ENCODE assay signal across 8 cellular contexts in the genomic region with DNA sequence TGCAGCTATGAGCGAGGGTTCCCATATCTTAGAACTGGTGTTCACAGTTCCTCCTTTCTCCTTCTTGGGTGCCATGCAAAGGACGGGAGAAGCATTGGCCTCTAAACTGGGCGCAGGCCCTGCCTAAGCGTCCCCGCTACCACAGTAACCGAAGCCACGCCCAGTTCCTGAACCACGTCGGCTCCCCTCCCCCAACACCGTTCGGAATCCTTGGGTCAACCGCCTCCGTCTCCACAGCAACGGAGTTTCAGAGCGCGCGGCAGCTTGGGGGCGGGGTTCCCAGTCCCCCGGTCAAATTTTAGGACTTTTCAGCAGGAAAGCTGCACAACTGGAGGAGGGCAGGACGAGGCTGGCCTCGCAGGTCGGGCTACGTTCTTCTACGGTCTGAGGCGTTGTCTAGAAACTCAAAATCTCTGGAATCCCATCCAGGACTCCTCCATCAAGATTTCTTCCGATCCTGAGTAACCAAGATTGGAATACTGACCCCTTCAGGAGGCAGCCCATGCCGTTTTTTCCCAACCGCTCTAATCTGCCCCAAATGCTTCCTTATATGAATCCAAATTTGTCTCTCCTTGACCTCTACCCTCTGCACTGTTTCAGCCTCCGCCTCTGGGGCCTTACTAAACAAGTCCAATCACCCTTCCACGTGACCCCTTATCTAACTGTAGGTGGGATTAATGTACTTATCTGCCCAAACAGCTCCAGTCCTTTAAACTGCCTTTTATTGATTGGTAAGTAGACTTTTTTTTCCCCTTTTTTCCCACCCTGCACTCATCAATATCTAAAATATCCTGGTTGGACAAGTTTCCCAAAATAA. TPM values are rescaled to one million over a fixed set of nuclear protein-coding genes. Genes with fewer than 3 reads are reported as not detected.
DNase-seq lines count a peak whose midpoint lies in the region; TF ChIP-seq lines count a peak whose summit lies in the region.

A gene (minus strand): TSS at position 146 of the 817 bp plus-strand sequence. CDS start 71 bp downstream, at position 75.

- no peak within 1 kb of the TSS for H3K27ac Mint-ChIP-seq in activated naive CD8-positive, alpha-beta T cell treated with anti-CD3 and anti-CD28 coated beads for 36 hours

- H3K27me3 ChIP-seq in right atrium auricular region (no peaks in the 10 kb centered on the region), prostate gland (replicated peaks; ENCODE audit: insufficient read depth) (no peaks in the 10 kb centered on the region)

- H3K36me3 ChIP-seq in right atrium auricular region (no peaks in the 10 kb centered on the region), prostate gland (no peaks in the 10 kb centered on the region)

- DNase-seq in Ammon's horn (ENCODE audit: low spot score) (peak; percentile 49), HK-2 (ENCODE audit: unreplicated experiment) (peak; percentile 90), right atrium auricular region (ENCODE audit: low spot score) (peak; percentile 64), prostate gland (ENCODE audit: low spot score) (peak; percentile 14), dedifferentiated amniotic fluid mesenchymal stem cell (ENCODE audit: extremely low spot score) (no peak), NAMALWA (ENCODE audit: low spot score) (no peak), NCI-H187 treated with DMSO at 0.1 percent for 48 hours (lab: John Stamatoyannopoulos, UW) (no peak)
- peak; percentile 20 for DNase-seq in activated naive CD8-positive, alpha-beta T cell treated with anti-CD3 and anti-CD28 coated beads for 36 hours

- H3K27ac ChIP-seq in right atrium auricular region, result no peak within 1 kb of the TSS
- no peak within 1 kb of the TSS for H3K27ac ChIP-seq in prostate gland

- H3K4me1 ChIP-seq in right atrium auricular region (peaks cover 0 to 10% of the 10 kb centered on the region in 2 donors), prostate gland (replicated peaks) (no peaks in the 10 kb centered on the region)

- intact Hi-C loops in prostate gland (cut with DNase I), result no loop called here

- H3K4me3 Mint-ChIP-seq in activated naive CD8-positive, alpha-beta T cell treated with anti-CD3 and anti-CD28 coated beads for 36 hours, result no peak within 1 kb of the TSS

- peaks cover 5% of the 10 kb centered on the region for H3K9me3 Mint-ChIP-seq in activated naive CD8-positive, alpha-beta T cell treated with anti-CD3 and anti-CD28 coated beads for 36 hours

- peaks cover 26% of the 10 kb centered on the region for H3K27me3 Mint-ChIP-seq in activated naive CD8-positive, alpha-beta T cell treated with anti-CD3 and anti-CD28 coated beads for 36 hours

- H3K9me3 ChIP-seq in right atrium auricular region, result no peaks in the 10 kb centered on the region
- H3K9me3 ChIP-seq in prostate gland, result no peaks in the 10 kb centered on the region

- TF ChIP-seq POLR2A in prostate gland (IDR thresholded peaks at IDR 0.05), result no peak

- TF ChIP-seq CTCF in right atrium auricular region (IDR thresholded peaks at IDR 0.05) (peak in 1 of 2 donors; percentile 18), prostate gland (IDR thresholded peaks at IDR 0.05) (no peak)

- peaks cover 4% of the 10 kb centered on the region for H3K4me1 Mint-ChIP-seq in activated naive CD8-positive, alpha-beta T cell treated with anti-CD3 and anti-CD28 coated beads for 36 hours

- H3K36me3 Mint-ChIP-seq in activated naive CD8-positive, alpha-beta T cell treated with anti-CD3 and anti-CD28 coated beads for 36 hours, result peaks cover 3% of the 10 kb centered on the region

- WGBS in prostate gland, result 7% methylated on average over 28 of the region's 30 CpGs

- H3K4me3 ChIP-seq in right atrium auricular region (peak within 1 kb of the TSS in 1 of 2 donors; percentile 42), prostate gland (peak within 1 kb of the TSS in 1 of 2 donors; percentile 12)

RNA-seq across cellular contexts. Expression of the gene that starts here (rescaled TPM):
- not detected for total RNA-seq in activated naive CD8-positive, alpha-beta T cell treated with anti-CD3 and anti-CD28 coated beads for 36 hours
- total RNA-seq in right atrium auricular region (under 1 TPM in 1 of 2 donors, not detected in 1; 0.39 TPM), prostate gland (1 to 10 TPM in 1 of 2 donors, not detected in 1; 9.0 TPM)

Comparison
In these comparisons a context has a peak if more than half of its experiments do, and no peak if none do; other contexts are left out.
1. Peak in DNase-seq in activated naive CD8-positive, alpha-beta T cell treated with anti-CD3 and anti-CD28 coated beads for 36 hours; RNA of the gene not detected or under 1 TPM.
2. Peak in DNase-seq in right atrium auricular region; RNA of the gene not detected or under 1 TPM.
3. DNase-seq: peak in Ammon's horn (single experiment), HK-2 (single experiment) and prostate gland (single experiment); none in dedifferentiated amniotic fluid mesenchymal stem cell (single experiment), NAMALWA (single experiment) and NCI-H187 treated with DMSO at 0.1 percent for 48 hours (single experiment).